9 cellular contexts compared by ENCODE assay signal in genomic region chr16:27365142-27366089, GRCh38. TPM values are rescaled to one million over a fixed set of nuclear protein-coding genes. Genes with fewer than 3 reads are reported as not detected.
DNase-seq lines count a peak whose midpoint lies in the region; ATAC-seq and TF ChIP-seq lines count a peak whose summit lies in the region.
"Had no signal": no experiment of that assay in that cellular context is flagged by ENCODE, and none has a peak within 500 bp of the region (broad histone marks: within the 10 kb centered on the region; RNA-seq: fewer than 3 reads in every experiment).

No MANE protein-coding gene starts in this region.

- no peak overlapping the region for H3K4me2 ChIP-seq in Karpas-422 (ENCODE audit: low read depth, low read length, poor library complexity, severe bottlenecking)

- peaks cover 54% of the 10 kb centered on the region for H3K36me3 Mint-ChIP-seq in activated T-helper 17 cell treated with anti-CD3 and anti-CD28 coated beads, Interleukin-2, amount 50 U/mL, for 72 hours (ENCODE audit: low read depth)
- H3K36me3 Mint-ChIP-seq in type B pancreatic cell, result peaks cover 7% of the 10 kb centered on the region

- intact Hi-C loops in dorsolateral prefrontal cortex (cut with DNase I), result loop anchor here (5.0 to 10.0 kb wide), 4 partner anchors 128 to 1531 kb away; no protein-coding TSS in a partner anchor

- peaks cover 7% of the 10 kb centered on the region for H3K4me1 ChIP-seq in Karpas-422 (ENCODE audit: low read length)

- H3K4me3 ChIP-seq in dorsolateral prefrontal cortex (no peak overlapping the region), Karpas-422 (ENCODE audit: low read length) (no peak overlapping the region)

- no peak for TF ChIP-seq CTCF in type B pancreatic cell (conservative IDR thresholded peaks at IDR 0.05)
- no peak for TF ChIP-seq CTCF in dorsolateral prefrontal cortex (IDR thresholded peaks at IDR 0.05 in 54 of 56, conservative IDR thresholded peaks at IDR 0.05 in 2 of 56; ENCODE audit: low read depth in 1 of 56, partially characterized antibody in 56 of 56)

- H3K79me2 ChIP-seq in Karpas-422 (ENCODE audit: low read length), result no peaks in the 10 kb centered on the region

- H3K9me3 ChIP-seq in Karpas-422 (ENCODE audit: low read length), result no peaks in the 10 kb centered on the region; the same call in 1 of the 2 replicates

- no peaks in the 10 kb centered on the region for H3K36me3 ChIP-seq in Karpas-422 (ENCODE audit: insufficient read depth, low read length)

- DNase-seq in stimulated activated CD4-positive, alpha-beta T cell treated with anti-CD3 and anti-CD28 coated beads, Interleukin-1b, Interleukin-23, amount 100 ng/mL, for 48 hours, result peak; percentile 48
- DNase-seq in stimulated activated CD4-positive, alpha-beta T cell treated with anti-CD3 and anti-CD28 coated beads, Interleukin-2, amount 100 ng/mL, for 24 hours, result no peak
- DNase-seq in iris pigment epithelial cell (ENCODE audit: low read depth) (peak; percentile 75), type B pancreatic cell (ENCODE audit: extremely low spot score, unreplicated experiment) (no peak), dorsolateral prefrontal cortex (no peak), Karpas-422 (no peak), dedifferentiated amniotic fluid mesenchymal stem cell (ENCODE audit: extremely low spot score) (no peak)
- DNase-seq: stimulated activated naive CD4-positive, alpha-beta T cell treated with Interleukin-2 at 50 U/mL for 16 hours had no signal

- peak; percentile 23 for ATAC-seq in activated T-helper 17 cell treated with anti-CD3 and anti-CD28 coated beads, Interleukin-2, amount 50 U/mL, for 72 hours (replicated peaks)

- H4K20me1 ChIP-seq in Karpas-422 (ENCODE audit: insufficient read depth, low read depth, low read length), result no peaks in the 10 kb centered on the region

- H3K27ac ChIP-seq in dorsolateral prefrontal cortex, result no peak overlapping the region
- H3K27ac ChIP-seq in Karpas-422 (ENCODE audit: low read length), result no peak overlapping the region

- H3K27me3 ChIP-seq in dorsolateral prefrontal cortex (no peaks in the 10 kb centered on the region), Karpas-422 (ENCODE audit: low read length) (no peaks in the 10 kb centered on the region)

- peak overlapping the region; percentile 12 for H3K4me3 Mint-ChIP-seq in activated T-helper 17 cell treated with anti-CD3 and anti-CD28 coated beads, Interleukin-2, amount 50 U/mL, for 72 hours
- H3K4me3 Mint-ChIP-seq in type B pancreatic cell, result no peak overlapping the region

- H3K9ac ChIP-seq in Karpas-422 (ENCODE audit: low read length), result no peak overlapping the region

- no peak overlapping the region for H2AFZ ChIP-seq in Karpas-422 (ENCODE audit: low read length)

- H3K9me3 Mint-ChIP-seq in activated T-helper 17 cell treated with anti-CD3 and anti-CD28 coated beads, Interleukin-2, amount 50 U/mL, for 72 hours, result peaks cover under 1% of the 10 kb centered on the region
- H3K9me3 Mint-ChIP-seq in type B pancreatic cell, result no peaks in the 10 kb centered on the region

- no peaks in the 10 kb centered on the region for H3K9me2 ChIP-seq in Karpas-422 (replicated peaks; ENCODE audit: insufficient read depth, low read length)

- peaks cover 24% of the 10 kb centered on the region for H3K4me1 Mint-ChIP-seq in activated T-helper 17 cell treated with anti-CD3 and anti-CD28 coated beads, Interleukin-2, amount 50 U/mL, for 72 hours
- peaks cover 3% of the 10 kb centered on the region for H3K4me1 Mint-ChIP-seq in type B pancreatic cell (ENCODE audit: unreplicated experiment)

- H3K27ac Mint-ChIP-seq in activated T-helper 17 cell treated with anti-CD3 and anti-CD28 coated beads, Interleukin-2, amount 50 U/mL, for 72 hours, result peak overlapping the region; percentile 50
- peak overlapping the region; percentile 73 for H3K27ac Mint-ChIP-seq in type B pancreatic cell

- no peaks in the 10 kb centered on the region for H3K27me3 Mint-ChIP-seq in activated T-helper 17 cell treated with anti-CD3 and anti-CD28 coated beads, Interleukin-2, amount 50 U/mL, for 72 hours
- no peaks in the 10 kb centered on the region for H3K27me3 Mint-ChIP-seq in type B pancreatic cell

RNA-seq across cellular contexts. Expression of gene IL21R, which starts 36.6 kb away (rescaled TPM):
- 10 to 100 TPM; 41.8 to 53.6 TPM for total RNA-seq in activated T-helper 17 cell treated with anti-CD3 and anti-CD28 coated beads, Interleukin-2, amount 50 U/mL, for 72 hours
- total RNA-seq in type B pancreatic cell (ENCODE audit: low replicate concordance) (0.29 TPM in 1 of 2 replicates, not detected in the other), dorsolateral prefrontal cortex (1 to 10 TPM in 30 of 120 experiments, under 1 TPM in 69, not detected in 21; 0.11 to 4.6 (median 0.63) TPM)
- 1.9 and 2.2 TPM in 2 replicates for total RNA-seq in Karpas-422 (2014; rRNA removed; shearing (Covaris generic); ENCODE audit: low replicate concordance)

RNA-seq across cellular contexts. Expression of gene IL4R, which starts 51.6 kb away (rescaled TPM):
- total RNA-seq in activated T-helper 17 cell treated with anti-CD3 and anti-CD28 coated beads, Interleukin-2, amount 50 U/mL, for 72 hours, result 100 to 1,000 TPM; 163 to 216 TPM
- total RNA-seq in type B pancreatic cell (ENCODE audit: low replicate concordance), result 12.3 and 22.1 TPM in 2 replicates
- 10 to 100 TPM in 114 of 120 experiments, 1 to 10 TPM in 6; 6.1 to 78.9 (median 30.8) TPM for total RNA-seq in dorsolateral prefrontal cortex
- 0.94 and 12.0 TPM in 2 replicates for total RNA-seq in Karpas-422 (2014; rRNA removed; shearing (Covaris generic); ENCODE audit: low replicate concordance)

Comparison
In these comparisons a context has a peak if more than half of its experiments do, and no peak if none do; other contexts are left out.
1. DNase-seq: peak in stimulated activated CD4-positive, alpha-beta T cell treated with anti-CD3 and anti-CD28 coated beads, Interleukin-1b, Interleukin-23, amount 100 ng/mL, for 48 hours (single experiment) and iris pigment epithelial cell (single experiment); none in stimulated activated CD4-positive, alpha-beta T cell treated with anti-CD3 and anti-CD28 coated beads, Interleukin-2, amount 100 ng/mL, for 24 hours (0 of 2), type B pancreatic cell (single experiment), dorsolateral prefrontal cortex (0 of 10), Karpas-422 (single experiment) and dedifferentiated amniotic fluid mesenchymal stem cell (single experiment).
2. RNA of gene IL21R, which starts 36.6 kb away (total RNA-seq): 41.8 to 53.6 TPM in activated T-helper 17 cell treated with anti-CD3 and anti-CD28 coated beads, Interleukin-2, amount 50 U/mL, for 72 hours; 1.9 to 2.2 TPM in Karpas-422, 0.11 to 4.6 TPM in dorsolateral prefrontal cortex and 0.29 TPM in type B pancreatic cell; every median in the first group is over 4 times any median in the second.